Comparison of ENCODE assay signal across 24 cellular contexts in genomic region chr7:154620307-154620706, GRCh38.
"Had no signal": no experiment of that assay in that cellular context is flagged by ENCODE, and none has a peak within 500 bp of the region (broad histone marks: within the 10 kb centered on the region; RNA-seq: fewer than 3 reads in every experiment).

No MANE protein-coding gene starts in this region.

- ATAC-seq: activated CD4-positive, CD25-positive, alpha-beta regulatory T cell treated with anti-CD3 and anti-CD28 coated beads, Interleukin-2, amount 50 U/mL, for 24 hours; activated CD8-positive, alpha-beta T cell treated with anti-CD3 and anti-CD28 coated beads for 36 hours; activated T-cell treated with anti-CD3 and anti-CD28 coated beads, Interleukin-2, amount 50 U/mL, for 4 hours; activated T-helper 17 cell treated with anti-CD3 and anti-CD28 coated beads, Interleukin-2, amount 50 U/mL, for 72 hours; esophagus mucosa; T-helper 17 cell had no signal

- DNase-seq: activated B cell treated with CpG ODN at 0.5 μM for 24 hours; activated CD4-positive, alpha-beta T cell treated with anti-CD3 and anti-CD28 coated beads for 48 hours; activated CD4-positive, alpha-beta T cell treated with anti-CD3 and anti-CD28 coated beads, Interleukin-2, amount 50 U/mL, for 1 hour; activated CD4-positive, alpha-beta T cell treated with anti-CD3 and anti-CD28 coated beads, Interleukin-2, amount 50 U/mL, for 48 hours; activated CD8-positive, alpha-beta memory T cell treated with anti-CD3 and anti-CD28 coated beads for 24 hours; activated CD8-positive, alpha-beta T cell treated with anti-CD3 and anti-CD28 coated beads for 36 hours; activated effector memory CD4-positive, alpha-beta T cell treated with Interleukin-2 at 50 U/mL for 16 hours; activated gamma-delta T cell treated with Interleukin-2 at 50 U/mL for 16 hours; activated naive CD4-positive, alpha-beta T cell treated with anti-CD3 and anti-CD28 coated beads, Interleukin-2, amount 50 U/mL, for 16 hours; activated naive CD4-positive, alpha-beta T cell treated with Interleukin-2 at 50 U/mL for 16 hours; activated T-cell treated with anti-CD3 and anti-CD28 coated beads, Interleukin-2, amount 50 U/mL, for 4 hours; amniotic stem cell; caudate nucleus; dorsolateral prefrontal cortex; effector memory CD4-positive, alpha-beta T cell; endodermal cell; foreskin fibroblast; T-helper 1 cell; T-helper 17 cell; T1000; WERI-Rb-1 had no signal
